ENCODE assay signal across 1 cellular context in genomic region chr12:94148841-94149780, GRCh38.
TF ChIP-seq lines count a peak whose summit lies in the region.

No MANE protein-coding gene starts in this region.

TF ChIP-seq in HepG2, 621 proteins besides CTCF, POLR2A, EP300 and RAD21 (continued from another document):
- 0 out of 2 replicates have a peak, but pooled peaks have one; percentile 33 for TF ChIP-seq ZNF782 (CRISPR knock-in tag; IDR thresholded peaks at IDR 0.05; ENCODE audit: borderline replicate concordance)
- TF ChIP-seq PHF5A (CRISPR knock-in tag; IDR thresholded peaks at IDR 0.05; ENCODE audit: low read depth, unreplicated experiment) = no peak
- TF ChIP-seq CBX1 (IDR thresholded peaks at IDR 0.05; ENCODE audit: low read depth) = no peak
- peak; percentile 70; the same call in 1 of the 2 replicates for TF ChIP-seq CSRNP1 (CRISPR knock-in tag; IDR thresholded peaks at IDR 0.05)
- TF ChIP-seq ZNF124 (CRISPR knock-in tag; IDR thresholded peaks at IDR 0.05) = no peak
- peak; percentile 27 for TF ChIP-seq XRCC5 (optimal IDR thresholded peaks at IDR 0.05; ENCODE audit: low read length)
- peak; percentile 34; the same call in 1 of the 2 replicates for TF ChIP-seq RXRB (CRISPR knock-in tag; IDR thresholded peaks at IDR 0.05; ENCODE audit: borderline replicate concordance)
- peak; percentile 25; the same call in 1 of the 2 replicates for TF ChIP-seq SMAD3 (CRISPR knock-in tag; IDR thresholded peaks at IDR 0.05)
- no peak for TF ChIP-seq ZFP62 (CRISPR knock-in tag; IDR thresholded peaks at IDR 0.05)
- TF ChIP-seq SUZ12 (IDR thresholded peaks at IDR 0.05; ENCODE audit: low read depth, low read length) = no peak
- no peak for TF ChIP-seq PCBP2 (optimal IDR thresholded peaks at IDR 0.05; ENCODE audit: low read depth, low read length, poor library complexity, severe bottlenecking)
- TF ChIP-seq MED8 (CRISPR knock-in tag; IDR thresholded peaks at IDR 0.05; ENCODE audit: insufficient replicate concordance) = no peak
- TF ChIP-seq ZNF331 (CRISPR knock-in tag; IDR thresholded peaks at IDR 0.05) = no peak
- TF ChIP-seq ZNF44 (CRISPR knock-in tag; IDR thresholded peaks at IDR 0.05) = no peak
- no peak for TF ChIP-seq CBX2 (IDR thresholded peaks at IDR 0.05; ENCODE audit: low read depth, low read length)
- no peak; the same call in 1 of the 2 replicates for TF ChIP-seq CBX2 (CRISPR knock-in tag; IDR thresholded peaks at IDR 0.05; ENCODE audit: low read depth)
- no peak for TF ChIP-seq ZNF3 (CRISPR knock-in tag; IDR thresholded peaks at IDR 0.05)
- TF ChIP-seq ZNF674 (CRISPR knock-in tag; IDR thresholded peaks at IDR 0.05; ENCODE audit: low read depth) = no peak
- TF ChIP-seq, protein P1, sequence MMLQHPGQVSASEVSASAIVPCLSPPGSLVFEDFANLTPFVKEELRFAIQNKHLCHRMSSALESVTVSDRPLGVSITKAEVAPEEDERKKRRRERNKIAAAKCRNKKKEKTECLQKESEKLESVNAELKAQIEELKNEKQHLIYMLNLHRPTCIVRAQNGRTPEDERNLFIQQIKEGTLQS (CRISPR knock-in tag; IDR thresholded peaks at IDR 0.05) = peak; percentile 47; the same call in 1 of the 2 replicates
- no peak for TF ChIP-seq TEF (CRISPR knock-in tag; IDR thresholded peaks at IDR 0.05)
- peak; percentile 44; the same call in 1 of the 2 replicates for TF ChIP-seq ZNF672 (CRISPR knock-in tag; IDR thresholded peaks at IDR 0.05)
- peak; percentile 96; the same call in 1 of the 2 replicates for TF ChIP-seq KDM1A (CRISPR knock-in tag; IDR thresholded peaks at IDR 0.05)
- TF ChIP-seq TCF7 (IDR thresholded peaks at IDR 0.05; ENCODE audit: low read depth) = no peak
- TF ChIP-seq ZNF280D (CRISPR knock-in tag; IDR thresholded peaks at IDR 0.05) = no peak
- peak; percentile 71; the same call in 1 of the 2 replicates for TF ChIP-seq YEATS4 (CRISPR knock-in tag; IDR thresholded peaks at IDR 0.05; ENCODE audit: borderline replicate concordance)
- TF ChIP-seq, protein P2, sequence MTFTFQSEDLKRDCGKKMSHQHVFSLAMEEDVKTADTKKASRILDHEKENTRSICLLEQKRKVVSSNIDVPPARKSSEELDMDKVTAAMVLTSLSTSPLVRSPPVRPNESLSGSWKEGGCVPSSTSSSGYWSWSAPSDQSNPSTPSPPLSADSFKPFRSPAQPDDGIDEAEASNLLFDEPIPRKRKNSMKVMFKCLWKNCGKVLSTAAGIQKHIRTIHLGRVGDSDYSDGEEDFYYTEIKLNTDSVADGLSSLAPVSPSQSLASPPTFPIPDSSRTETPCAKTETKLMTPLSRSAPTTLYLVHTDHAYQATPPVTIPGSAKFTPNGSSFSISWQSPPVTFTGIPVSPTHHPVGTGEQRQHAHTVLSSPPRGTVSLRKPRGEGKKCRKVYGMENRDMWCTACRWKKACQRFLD (CRISPR knock-in tag; IDR thresholded peaks at IDR 0.05; ENCODE audit: borderline replicate concordance) = 0 out of 2 replicates have a peak, but pooled peaks have one; percentile 23
- TF ChIP-seq, protein P3, sequence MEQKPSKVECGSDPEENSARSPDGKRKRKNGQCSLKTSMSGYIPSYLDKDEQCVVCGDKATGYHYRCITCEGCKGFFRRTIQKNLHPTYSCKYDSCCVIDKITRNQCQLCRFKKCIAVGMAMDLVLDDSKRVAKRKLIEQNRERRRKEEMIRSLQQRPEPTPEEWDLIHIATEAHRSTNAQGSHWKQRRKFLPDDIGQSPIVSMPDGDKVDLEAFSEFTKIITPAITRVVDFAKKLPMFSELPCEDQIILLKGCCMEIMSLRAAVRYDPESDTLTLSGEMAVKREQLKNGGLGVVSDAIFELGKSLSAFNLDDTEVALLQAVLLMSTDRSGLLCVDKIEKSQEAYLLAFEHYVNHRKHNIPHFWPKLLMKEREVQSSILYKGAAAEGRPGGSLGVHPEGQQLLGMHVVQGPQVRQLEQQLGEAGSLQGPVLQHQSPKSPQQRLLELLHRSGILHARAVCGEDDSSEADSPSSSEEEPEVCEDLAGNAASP (CRISPR knock-in tag; IDR thresholded peaks at IDR 0.05; ENCODE audit: borderline replicate concordance) = no peak
- TF ChIP-seq, protein P4, sequence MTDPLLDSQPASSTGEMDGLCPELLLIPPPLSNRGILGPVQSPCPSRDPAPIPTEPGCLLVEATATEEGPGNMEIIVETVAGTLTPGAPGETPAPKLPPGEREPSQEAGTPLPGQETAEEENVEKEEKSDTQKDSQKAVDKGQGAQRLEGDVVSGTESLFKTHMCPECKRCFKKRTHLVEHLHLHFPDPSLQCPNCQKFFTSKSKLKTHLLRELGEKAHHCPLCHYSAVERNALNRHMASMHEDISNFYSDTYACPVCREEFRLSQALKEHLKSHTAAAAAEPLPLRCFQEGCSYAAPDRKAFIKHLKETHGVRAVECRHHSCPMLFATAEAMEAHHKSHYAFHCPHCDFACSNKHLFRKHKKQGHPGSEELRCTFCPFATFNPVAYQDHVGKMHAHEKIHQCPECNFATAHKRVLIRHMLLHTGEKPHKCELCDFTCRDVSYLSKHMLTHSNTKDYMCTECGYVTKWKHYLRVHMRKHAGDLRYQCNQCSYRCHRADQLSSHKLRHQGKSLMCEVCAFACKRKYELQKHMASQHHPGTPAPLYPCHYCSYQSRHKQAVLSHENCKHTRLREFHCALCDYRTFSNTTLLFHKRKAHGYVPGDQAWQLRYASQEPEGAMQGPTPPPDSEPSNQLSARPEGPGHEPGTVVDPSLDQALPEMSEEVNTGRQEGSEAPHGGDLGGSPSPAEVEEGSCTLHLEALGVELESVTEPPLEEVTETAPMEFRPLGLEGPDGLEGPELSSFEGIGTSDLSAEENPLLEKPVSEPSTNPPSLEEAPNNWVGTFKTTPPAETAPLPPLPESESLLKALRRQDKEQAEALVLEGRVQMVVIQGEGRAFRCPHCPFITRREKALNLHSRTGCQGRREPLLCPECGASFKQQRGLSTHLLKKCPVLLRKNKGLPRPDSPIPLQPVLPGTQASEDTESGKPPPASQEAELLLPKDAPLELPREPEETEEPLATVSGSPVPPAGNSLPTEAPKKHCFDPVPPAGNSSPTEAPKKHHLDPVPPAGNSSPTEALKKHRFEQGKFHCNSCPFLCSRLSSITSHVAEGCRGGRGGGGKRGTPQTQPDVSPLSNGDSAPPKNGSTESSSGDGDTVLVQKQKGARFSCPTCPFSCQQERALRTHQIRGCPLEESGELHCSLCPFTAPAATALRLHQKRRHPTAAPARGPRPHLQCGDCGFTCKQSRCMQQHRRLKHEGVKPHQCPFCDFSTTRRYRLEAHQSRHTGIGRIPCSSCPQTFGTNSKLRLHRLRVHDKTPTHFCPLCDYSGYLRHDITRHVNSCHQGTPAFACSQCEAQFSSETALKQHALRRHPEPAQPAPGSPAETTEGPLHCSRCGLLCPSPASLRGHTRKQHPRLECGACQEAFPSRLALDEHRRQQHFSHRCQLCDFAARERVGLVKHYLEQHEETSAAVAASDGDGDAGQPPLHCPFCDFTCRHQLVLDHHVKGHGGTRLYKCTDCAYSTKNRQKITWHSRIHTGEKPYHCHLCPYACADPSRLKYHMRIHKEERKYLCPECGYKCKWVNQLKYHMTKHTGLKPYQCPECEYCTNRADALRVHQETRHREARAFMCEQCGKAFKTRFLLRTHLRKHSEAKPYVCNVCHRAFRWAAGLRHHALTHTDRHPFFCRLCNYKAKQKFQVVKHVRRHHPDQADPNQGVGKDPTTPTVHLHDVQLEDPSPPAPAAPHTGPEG (CRISPR knock-in tag; IDR thresholded peaks at IDR 0.05) = peak; percentile 87; the same call in 1 of the 2 replicates
- no peak for TF ChIP-seq TCF12 (IDR thresholded peaks at IDR 0.05)
- 0 out of 2 replicates have a peak, but pooled peaks have one; percentile 74 for TF ChIP-seq TCF12 (CRISPR knock-in tag; IDR thresholded peaks at IDR 0.05)
- no peak for TF ChIP-seq ZNF10 (CRISPR knock-in tag; IDR thresholded peaks at IDR 0.05; ENCODE audit: borderline replicate concordance, low read depth)
- TF ChIP-seq CCDC6 (CRISPR knock-in tag; IDR thresholded peaks at IDR 0.05) = peak; percentile 71; the same call in 1 of the 2 replicates
- no peak for TF ChIP-seq ZNF644 (CRISPR knock-in tag; IDR thresholded peaks at IDR 0.05; ENCODE audit: low read depth)
- peak; percentile 96; the same call in 1 of the 2 replicates for TF ChIP-seq ZNF598 (CRISPR knock-in tag; IDR thresholded peaks at IDR 0.05; ENCODE audit: borderline replicate concordance)
- TF ChIP-seq STAT5B (CRISPR knock-in tag; IDR thresholded peaks at IDR 0.05) = peak; percentile 74; the same call in 1 of the 2 replicates
- TF ChIP-seq, protein P5, sequence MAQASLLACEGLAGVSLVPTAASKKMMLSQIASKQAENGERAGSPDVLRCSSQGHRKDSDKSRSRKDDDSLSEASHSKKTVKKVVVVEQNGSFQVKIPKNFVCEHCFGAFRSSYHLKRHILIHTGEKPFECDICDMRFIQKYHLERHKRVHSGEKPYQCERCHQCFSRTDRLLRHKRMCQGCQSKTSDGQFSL (CRISPR knock-in tag; IDR thresholded peaks at IDR 0.05) = no peak
- no peak for TF ChIP-seq SYNCRIP (IDR thresholded peaks at IDR 0.05; ENCODE audit: insufficient read depth, low read depth, low read length)
- 0 out of 2 replicates have a peak, but pooled peaks have one; percentile 34 for TF ChIP-seq ZNF629 (CRISPR knock-in tag; conservative IDR thresholded peaks at IDR 0.05)
- TF ChIP-seq ZC3H13 (CRISPR knock-in tag; IDR thresholded peaks at IDR 0.05) = no peak
- TF ChIP-seq PAWR (CRISPR knock-in tag; IDR thresholded peaks at IDR 0.05; ENCODE audit: borderline replicate concordance) = 0 out of 2 replicates have a peak, but pooled peaks have one; percentile 43
- TF ChIP-seq NAIF1 (CRISPR knock-in tag; IDR thresholded peaks at IDR 0.05; ENCODE audit: borderline replicate concordance) = no peak
- no peak for TF ChIP-seq ZNF232 (CRISPR knock-in tag; IDR thresholded peaks at IDR 0.05; ENCODE audit: borderline replicate concordance)
- TF ChIP-seq IRF2 (CRISPR knock-in tag; IDR thresholded peaks at IDR 0.05) = no peak; the same call in none of the 2 replicates
